6 cellular contexts compared by ENCODE assay signal in the genomic region with DNA sequence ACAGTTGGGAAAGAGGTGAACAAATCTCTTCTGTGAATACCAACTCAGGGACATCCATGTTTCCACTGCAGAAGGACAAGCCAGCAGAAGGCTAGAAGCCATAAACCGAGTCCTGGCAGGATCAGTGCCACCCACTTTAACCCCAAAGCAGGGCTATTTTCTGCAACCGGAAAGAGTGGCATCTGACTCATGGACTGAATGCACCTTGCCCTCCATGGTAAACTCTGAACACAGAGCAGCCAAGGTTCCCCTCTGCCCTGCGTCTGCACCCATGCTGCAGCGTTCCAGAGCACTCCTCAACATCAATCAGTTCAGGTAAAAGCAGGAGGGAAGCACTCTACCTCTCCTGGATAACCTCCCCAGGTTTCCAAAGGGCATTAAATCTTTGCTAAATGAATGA. TPM values are rescaled to one million over a fixed set of nuclear protein-coding genes. Genes with fewer than 3 reads are reported as not detected.
DNase-seq lines count a peak whose midpoint lies in the region; ATAC-seq, FAIRE-seq and TF ChIP-seq lines count a peak whose summit lies in the region.

No MANE protein-coding gene starts in this region.

- peak overlapping the region; percentile 51 for H3K4me3 ChIP-seq in bronchial epithelial cell (ENCODE audit: low read depth, low read length)
- peak overlapping the region; percentile 85 to 88 for H3K4me3 ChIP-seq in neutrophil (ENCODE audit: low read depth in 1 of 2, low read length in 1 of 2)

- TF ChIP-seq CTCF in bronchial epithelial cell (IDR thresholded peaks at IDR 0.05; ENCODE audit: insufficient read depth, low read length, severe bottlenecking) (no peak), neutrophil (IDR thresholded peaks at IDR 0.05) (no peak)

- H3K27ac ChIP-seq in neutrophil, result peak overlapping the region; percentile 90

- H3K9me3 ChIP-seq in neutrophil, result no peaks in the 10 kb centered on the region

- H3K27me3 ChIP-seq in bronchial epithelial cell (ENCODE audit: control insufficient read depth, insufficient read depth, low read length) (no peaks in the 10 kb centered on the region), neutrophil (no peaks in the 10 kb centered on the region)

- no peak for DNase-seq in activated CD4-positive, CD25-positive, alpha-beta regulatory T cell (lab: John Stamatoyannopoulos, UW)
- DNase-seq in bronchial epithelial cell (ENCODE audit: low read depth) (peak; percentile 47), NCI-H1436 treated with DMSO at 0.1 percent for 48 hours (lab: John Stamatoyannopoulos, UW) (no peak)

- H3K4me1 ChIP-seq in neutrophil (ENCODE audit: control insufficient read depth in 1 of 2, insufficient read depth in 1 of 2, low read depth in 1 of 2, low read length in 1 of 2), result peaks cover 26 to 28% of the 10 kb centered on the region in 2 experiments

- FAIRE-seq in bronchial epithelial cell (lab: Jason Lieb, UNC), result no peak

- peak; percentile 19 to 21 for ATAC-seq in activated CD4-positive, CD25-positive, alpha-beta regulatory T cell treated with anti-CD3 and anti-CD28 coated beads, Interleukin-2, amount 50 U/mL, for 24 hours
- no peak for ATAC-seq in HG02970 (IDR thresholded peaks at IDR 0.05; ENCODE audit: low FRiP score, unreplicated experiment)

- H3K36me3 ChIP-seq in bronchial epithelial cell (ENCODE audit: control insufficient read depth, insufficient read depth, low read length), result no peaks in the 10 kb centered on the region
- H3K36me3 ChIP-seq in neutrophil, result no peaks in the 10 kb centered on the region

RNA-seq across cellular contexts. Expression of gene NGRN, which starts 0.8 kb away (rescaled TPM):
- total RNA-seq in bronchial epithelial cell, result 99.1 and 114 TPM in 2 replicates

RNA-seq across cellular contexts. Expression of gene TTLL13, which starts 15.3 kb away (rescaled TPM):
- under 0.01 TPM in 2 replicates for total RNA-seq in bronchial epithelial cell

RNA-seq across cellular contexts. Expression of gene GDPGP1, which starts 30.6 kb away (rescaled TPM):
- total RNA-seq in bronchial epithelial cell, result 2.0 and 2.9 TPM in 2 replicates

RNA-seq across cellular contexts. Expression of gene CIB1, which starts 30.9 kb away (rescaled TPM):
- total RNA-seq in bronchial epithelial cell, result 41.1 and 50.2 TPM in 2 replicates
